20 cellular contexts compared by ENCODE assay signal in the genomic region with DNA sequence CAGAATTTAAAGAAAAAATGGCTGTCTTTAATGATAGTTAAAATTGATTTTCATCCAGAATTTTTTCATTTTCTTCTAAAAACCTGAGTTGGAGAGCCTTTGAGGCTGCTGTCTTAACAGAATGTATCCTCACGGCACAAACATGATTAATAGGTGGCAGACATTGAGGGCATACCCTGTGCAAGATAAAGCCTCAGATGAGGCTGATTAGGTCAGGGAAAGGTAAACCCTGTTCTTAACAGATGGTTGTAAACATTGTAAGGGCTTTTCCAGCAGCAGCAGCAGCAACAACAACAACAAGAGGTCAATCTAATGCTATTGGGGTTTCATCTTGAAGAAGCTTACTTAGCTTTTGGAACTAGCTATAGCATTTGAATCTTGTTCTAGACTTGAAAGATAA.
"Had no signal": no experiment of that assay in that cellular context is flagged by ENCODE, and none has a peak within 500 bp of the region (broad histone marks: within the 10 kb centered on the region; RNA-seq: fewer than 3 reads in every experiment).

No MANE protein-coding gene starts in this region.

- DNase-seq: activated CD4-positive, alpha-beta T cell treated with anti-CD3 and anti-CD28 coated beads for 4 hours; activated CD8-positive, alpha-beta memory T cell treated with anti-CD3 and anti-CD28 coated beads for 24 hours; activated effector memory CD4-positive, alpha-beta T cell treated with Interleukin-2 at 50 U/mL for 16 hours; anterior cingulate cortex; dorsolateral prefrontal cortex; esophagus squamous epithelium; foreskin fibroblast; glutamatergic neuron; left colon; stimulated activated CD4-positive, alpha-beta T cell treated with anti-CD3 and anti-CD28 coated beads, Interleukin-4, amount 100 ng/mL, for 4 hours had no signal

- H3K4me1 ChIP-seq: breast epithelium, parathyroid adenoma had no signal

- H3K27ac ChIP-seq: breast epithelium, dorsolateral prefrontal cortex, esophagus squamous epithelium, parathyroid adenoma, right atrium auricular region, SJSA1, skin epidermis, VCaP had no signal

- H3K27me3 ChIP-seq: breast epithelium, dorsolateral prefrontal cortex, esophagus squamous epithelium, right atrium auricular region, SJSA1, tibial nerve had no signal

- H3K4me3 ChIP-seq: breast epithelium, dorsolateral prefrontal cortex, esophagus squamous epithelium, lung, right atrium auricular region, SJSA1, skin epidermis, tibial nerve had no signal

- H3K4me3 Mint-ChIP-seq: neural crest cell had no signal

- H3K9me3 Mint-ChIP-seq: neural crest cell had no signal

- ATAC-seq: activated naive CD4-positive, alpha-beta T cell treated with anti-CD3 and anti-CD28 coated beads, Interleukin-2, amount 50 U/mL, for 72 hours; left colon had no signal

- H3K36me3 ChIP-seq: breast epithelium, esophagus squamous epithelium, right atrium auricular region, SJSA1, tibial nerve had no signal

- H3K9me3 ChIP-seq: breast epithelium, esophagus squamous epithelium, right atrium auricular region, SJSA1, tibial nerve had no signal
